ENCODE assay signal across 8 cellular contexts in the genomic region with DNA sequence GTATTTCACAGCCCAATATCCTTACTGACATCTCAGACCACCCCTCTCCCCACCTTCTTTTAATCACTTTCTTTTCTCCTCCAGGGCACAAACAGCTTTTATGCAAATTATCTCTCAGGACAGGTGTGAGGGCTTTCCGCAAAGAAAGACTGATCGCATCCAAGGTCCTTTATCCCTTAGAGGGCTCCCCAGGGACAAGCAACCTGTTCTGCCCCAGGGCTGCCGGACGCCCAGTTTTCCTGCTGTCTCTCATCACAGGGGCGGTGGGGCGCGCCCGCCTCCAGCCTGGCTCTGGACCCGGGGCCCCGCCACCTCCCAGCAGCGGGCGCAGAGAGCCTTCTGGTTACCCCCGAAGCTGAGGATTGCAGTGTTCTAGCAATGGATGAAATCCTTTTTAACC.
DNase-seq lines count a peak whose midpoint lies in the region; ATAC-seq lines count a peak whose summit lies in the region.

No MANE protein-coding gene starts in this region.

- peaks cover 43% of the 10 kb centered on the region for H3K4me1 ChIP-seq in skeletal muscle satellite cell (ENCODE audit: control insufficient read depth, insufficient read depth, low read length)

- no peaks in the 10 kb centered on the region for H3K9me3 ChIP-seq in skeletal muscle satellite cell (replicated peaks; ENCODE audit: low read length)

- ATAC-seq in HG03378 (IDR thresholded peaks at IDR 0.05; ENCODE audit: unreplicated experiment): no peak

- peak overlapping the region; percentile 79 for H3K4me2 ChIP-seq in skeletal muscle satellite cell (ENCODE audit: low read length)

- H3K27me3 ChIP-seq in skeletal muscle satellite cell (ENCODE audit: control insufficient read depth, insufficient read depth, low read length): no peaks in the 10 kb centered on the region

- peak overlapping the region; percentile 68 for H3K4me3 ChIP-seq in skeletal muscle satellite cell (ENCODE audit: low read length)

- peak; percentile 35 for DNase-seq in NCI-H1092 treated with DMSO at 0.1 percent for 48 hours (lab: John Stamatoyannopoulos, UW)
- DNase-seq in NCI-H1092 (lab: John Stamatoyannopoulos, UW): no peak
- DNase-seq in SK-N-DZ (ENCODE audit: low spot score): peak; percentile 43
- DNase-seq in germinal center (ENCODE audit: low spot score): peak; percentile 10
- DNase-seq in NOMO-1 (lab: John Stamatoyannopoulos, UW; ENCODE audit: unreplicated experiment in 2 of 2): no peak
- no peak for DNase-seq in SKM-1 (lab: John Stamatoyannopoulos, UW; ENCODE audit: unreplicated experiment)

- H3K9ac ChIP-seq in skeletal muscle satellite cell (ENCODE audit: low read depth, low read length): peak overlapping the region; percentile 86

- no peaks in the 10 kb centered on the region for H3K36me3 ChIP-seq in skeletal muscle satellite cell (ENCODE audit: insufficient read depth, low read length)

Comparison
In these comparisons a context has a peak if more than half of its experiments do, and no peak if none do; other contexts are left out.
1. DNase-seq: peak in NCI-H1092 treated with DMSO at 0.1 percent for 48 hours (single experiment), SK-N-DZ (single experiment) and germinal center (single experiment); none in NCI-H1092 (single experiment), NOMO-1 (0 of 2) and SKM-1 (single experiment).